In the genomic region with DNA sequence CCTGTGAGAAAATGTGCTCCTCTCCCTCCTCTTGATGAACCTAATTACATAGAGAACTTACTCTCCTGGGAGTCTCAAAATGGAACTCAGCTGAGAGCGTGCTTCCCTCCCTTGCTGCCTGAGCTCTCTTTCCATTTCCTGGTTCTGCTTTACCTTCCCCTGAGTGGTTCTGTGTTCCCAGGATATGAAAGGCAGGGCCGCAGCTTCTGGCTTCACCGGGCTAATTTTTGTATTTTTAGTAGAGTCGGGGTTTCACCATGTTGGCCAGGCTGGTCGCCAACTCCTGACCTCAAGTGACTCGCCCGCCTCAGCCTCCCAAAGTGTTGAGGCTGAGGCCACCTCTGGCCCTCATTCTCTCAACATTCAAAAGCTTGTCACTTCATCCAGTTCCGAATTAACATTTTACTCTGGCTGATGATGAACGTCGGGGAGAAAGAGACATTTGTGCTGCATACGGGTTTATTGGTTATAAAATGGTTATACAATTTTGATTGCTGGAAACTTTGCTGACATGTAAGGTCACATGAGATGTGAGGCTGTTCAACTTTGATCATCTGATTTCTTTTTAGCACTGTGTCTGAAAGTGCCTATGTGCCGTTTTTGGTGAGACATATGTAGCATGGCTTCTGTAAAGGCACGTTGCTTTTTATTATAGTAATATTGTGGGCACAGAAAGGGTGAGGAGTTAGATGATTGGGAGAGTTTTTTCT, we compare ENCODE assay signal across 23 cellular contexts. TPM values are rescaled to one million over a fixed set of nuclear protein-coding genes. Genes with fewer than 3 reads are reported as not detected.
DNase-seq lines count a peak whose midpoint lies in the region; ATAC-seq and TF ChIP-seq lines count a peak whose summit lies in the region.
"Had no signal": no experiment of that assay in that cellular context is flagged by ENCODE, and none has a peak within 500 bp of the region (broad histone marks: within the 10 kb centered on the region; RNA-seq: fewer than 3 reads in every experiment).

No MANE protein-coding gene starts in this region.

- TF ChIP-seq CTCF in esophagus muscularis mucosa (IDR thresholded peaks at IDR 0.05) (no peak), type B pancreatic cell (conservative IDR thresholded peaks at IDR 0.05) (no peak), foreskin keratinocyte (conservative IDR thresholded peaks at IDR 0.05) (no peak), BE2C (IDR thresholded peaks at IDR 0.05; ENCODE audit: low read depth, low read length) (no peak), stomach (IDR thresholded peaks at IDR 0.05) (no peak)

- ATAC-seq in foreskin keratinocyte = no peak
- ATAC-seq: Panc1 had no signal

- intact Hi-C loops in esophagus muscularis mucosa (cut with DNase I) = no loop called here
- intact Hi-C loops in stomach (cut with DNase I; ENCODE audit: low total_unique reads) = no loop called here

- H3K27ac Mint-ChIP-seq in type B pancreatic cell = peak overlapping the region; percentile 4
- H3K27ac Mint-ChIP-seq: IgD-negative memory B cell had no signal

- no peaks in the 10 kb centered on the region for H3K36me3 ChIP-seq in esophagus muscularis mucosa
- peaks cover 0 to 3% of the 10 kb centered on the region in 2 donors for H3K36me3 ChIP-seq in mucosa of rectum (ENCODE audit: control insufficient read depth in 2 of 2, insufficient read depth in 2 of 2, low read length in 2 of 2)
- H3K36me3 ChIP-seq in BE2C = no peaks in the 10 kb centered on the region
- no peaks in the 10 kb centered on the region for H3K36me3 ChIP-seq in stomach

- H3K9ac ChIP-seq in mucosa of rectum (ENCODE audit: low read depth in 1 of 2, low read length in 2 of 2) = peak overlapping the region; percentile 47 to 72
- H3K9ac ChIP-seq: KMS-11 had no signal

- H3K27me3 Mint-ChIP-seq in type B pancreatic cell = no peaks in the 10 kb centered on the region
- H3K27me3 Mint-ChIP-seq: IgD-negative memory B cell had no signal

- H3K4me1 ChIP-seq in esophagus muscularis mucosa (no peaks in the 10 kb centered on the region), mucosa of rectum (ENCODE audit: control insufficient read depth in 2 of 2, insufficient read depth in 2 of 2, low read length in 2 of 2) (peaks cover 18 to 43% of the 10 kb centered on the region in 2 donors), foreskin keratinocyte (peaks cover 4% of the 10 kb centered on the region), BE2C (no peaks in the 10 kb centered on the region), stomach (peaks cover 0 to 11% (median under 1%) of the 10 kb centered on the region in 4 donors)

- no peak for TF ChIP-seq EP300 in esophagus muscularis mucosa (IDR thresholded peaks at IDR 0.05)
- TF ChIP-seq EP300 in stomach (IDR thresholded peaks at IDR 0.05) = no peak

- TF ChIP-seq POLR2A in esophagus muscularis mucosa (IDR thresholded peaks at IDR 0.05; ENCODE audit: low read depth) = no peak
- no peak for TF ChIP-seq POLR2A in stomach (IDR thresholded peaks at IDR 0.05)

- H3K9me3 Mint-ChIP-seq in type B pancreatic cell = no peaks in the 10 kb centered on the region
- H3K9me3 Mint-ChIP-seq: IgD-negative memory B cell had no signal

- peaks cover 10% of the 10 kb centered on the region for H3K36me3 Mint-ChIP-seq in type B pancreatic cell
- H3K36me3 Mint-ChIP-seq: IgD-negative memory B cell had no signal

- H3K4me3 Mint-ChIP-seq in type B pancreatic cell = no peak overlapping the region
- H3K4me3 Mint-ChIP-seq: IgD-negative memory B cell had no signal

- WGBS in esophagus muscularis mucosa = 91% methylated on average over 13 of the region's 13 CpGs
- WGBS in stomach, 5 donors = 85 to 95% (median 92%) methylated on average over 13 of the region's 13 CpGs

- no peaks in the 10 kb centered on the region for H3K9me3 ChIP-seq in esophagus muscularis mucosa
- H3K9me3 ChIP-seq in mucosa of rectum (ENCODE audit: control insufficient read depth in 2 of 2, low read length in 2 of 2) = no peaks in the 10 kb centered on the region
- no peaks in the 10 kb centered on the region for H3K9me3 ChIP-seq in BE2C
- no peaks in the 10 kb centered on the region for H3K9me3 ChIP-seq in stomach

- no peak overlapping the region for H3K4me3 ChIP-seq in esophagus muscularis mucosa
- peak overlapping the region; percentile 50 to 54 for H3K4me3 ChIP-seq in mucosa of rectum (ENCODE audit: low read length in 2 of 2)
- H3K4me3 ChIP-seq in BE2C (ENCODE audit: low read depth, low read length) = no peak overlapping the region
- no peak overlapping the region for H3K4me3 ChIP-seq in stomach
- H3K4me3 ChIP-seq: SK-N-MC had no signal

- no peak overlapping the region for H3K27ac ChIP-seq in esophagus muscularis mucosa (replicated peaks in 1 of 4)
- peak overlapping the region; percentile 93 to 96 for H3K27ac ChIP-seq in mucosa of rectum (ENCODE audit: low read depth in 2 of 2, low read length in 2 of 2)
- H3K27ac ChIP-seq in foreskin keratinocyte = no peak overlapping the region
- H3K27ac ChIP-seq in stomach = no peak overlapping the region
- H3K27ac ChIP-seq: HL-60, KMS-11, SK-N-MC had no signal

- DNase-seq in NCI-H69 (lab: John Stamatoyannopoulos, UW) (peak; percentile 35), esophagus muscularis mucosa (ENCODE audit: extremely low spot score) (peak; percentile 68), type B pancreatic cell (ENCODE audit: extremely low spot score, unreplicated experiment) (no peak), foreskin keratinocyte (no peak), hepatic stellate cell (ENCODE audit: low spot score) (no peak), BE2C (no peak), stomach (no peak)
- DNase-seq: DMS153, DND-41, HCEC 1CT, NCI-H1092, NCI-H1436, NCI-H187, NCI-H2107, NCI-H446, NCI-H526 treated with DMSO at 0.1 percent for 48 hours, SIG-M5 had no signal

- H3K27me3 ChIP-seq in esophagus muscularis mucosa (no peaks in the 10 kb centered on the region), mucosa of rectum (ENCODE audit: control insufficient read depth in 2 of 2, insufficient read depth in 2 of 2, low read length in 2 of 2) (no peaks in the 10 kb centered on the region), foreskin keratinocyte (no peaks in the 10 kb centered on the region), BE2C (no peaks in the 10 kb centered on the region), stomach (no peaks in the 10 kb centered on the region)

- H3K4me1 Mint-ChIP-seq in type B pancreatic cell (ENCODE audit: unreplicated experiment) = peaks cover 3% of the 10 kb centered on the region
- H3K4me1 Mint-ChIP-seq: IgD-negative memory B cell had no signal

RNA-seq across cellular contexts. Expression of gene PLS1, which starts 6.6 kb away (rescaled TPM):
- 1 to 10 TPM; 1.2 to 2.0 (median 1.5) TPM for total RNA-seq in esophagus muscularis mucosa
- total RNA-seq in type B pancreatic cell (ENCODE audit: low replicate concordance) = 14.6 and 23.2 TPM in 2 replicates
- 15.8 and 20.6 TPM in 2 replicates for total RNA-seq in foreskin keratinocyte
- polyA plus RNA-seq in foreskin keratinocyte = 3.8 and 6.1 TPM in 2 replicates
- 5.0 TPM for polyA plus RNA-seq in BE2C (2012; ENCODE audit: insufficient read depth, insufficient read length, low read depth)
- total RNA-seq in stomach = 10 to 100 TPM; 12.5 to 79.1 (median 27.1) TPM
- polyA plus RNA-seq in stomach = 10 to 100 TPM in 2 of 3 donors, 1 to 10 TPM in 1; 5.2 to 26.1 (median 10.1) TPM
- polyA plus RNA-seq: IgD-negative memory B cell had no signal

RNA-seq across cellular contexts. Expression of gene ATR, which starts 24.3 kb away (rescaled TPM):
- 10 to 100 TPM in 3 of 4 donors, 1 to 10 TPM in 1; 9.5 to 16.6 (median 13.3) TPM for total RNA-seq in esophagus muscularis mucosa
- total RNA-seq in type B pancreatic cell (ENCODE audit: low replicate concordance) = 22.1 and 30.0 TPM in 2 replicates
- total RNA-seq in foreskin keratinocyte = 27.3 and 29.3 TPM in 2 replicates
- polyA plus RNA-seq in foreskin keratinocyte = 12.9 and 15.9 TPM in 2 replicates
- polyA plus RNA-seq in BE2C (2012; ENCODE audit: insufficient read depth, insufficient read length, low read depth) = 36.4 TPM
- total RNA-seq in stomach = 10 to 100 TPM; 12.8 to 51.0 (median 34.2) TPM
- polyA plus RNA-seq in stomach = 10 to 100 TPM in 1 of 3 donors, 1 to 10 TPM in 2; 6.0 to 13.6 (median 9.0) TPM

Comparison
In these comparisons a context has a peak if more than half of its experiments do, and no peak if none do; other contexts are left out.
1. DNase-seq: peak in NCI-H69 (single experiment) and esophagus muscularis mucosa (single experiment); none in type B pancreatic cell (single experiment), foreskin keratinocyte (0 of 2), hepatic stellate cell (single experiment), BE2C (single experiment) and stomach (single experiment).
2. H3K27ac ChIP-seq: peak in mucosa of rectum (2 of 2); none in esophagus muscularis mucosa (0 of 4), foreskin keratinocyte (single experiment) and stomach (0 of 5).
3. H3K4me3 ChIP-seq: peak in mucosa of rectum (2 of 2); none in esophagus muscularis mucosa (0 of 4), BE2C (single experiment) and stomach (0 of 4).